In genomic region chr6:79188885-79189505, GRCh38 we compare ENCODE assay signal across 14 cellular contexts. TPM values are rescaled to one million over a fixed set of nuclear protein-coding genes. Genes with fewer than 3 reads are reported as not detected.
A peak's percentile ranks its signal among the peaks of the same experiment; 100 is the strongest.
DNase-seq lines count a peak whose midpoint lies in the region; ATAC-seq, FAIRE-seq and TF ChIP-seq lines count a peak whose summit lies in the region.
"Had no signal": no experiment of that assay in that cellular context is flagged by ENCODE, and none has a peak within 500 bp of the region (broad histone marks: within the 10 kb centered on the region; RNA-seq: fewer than 3 reads in every experiment).

No MANE protein-coding gene starts in this region.

- no peaks in the 10 kb centered on the region for H3K4me1 ChIP-seq in keratinocyte (ENCODE audit: control insufficient read depth, extremely low read depth, insufficient read depth, low read length)

- peaks cover 2% of the 10 kb centered on the region; the same call in 1 of the 2 replicates for H3K9me3 ChIP-seq in MG63
- H3K9me3 ChIP-seq in keratinocyte (ENCODE audit: control insufficient read depth, low read depth, low read length), result peaks cover 4% of the 10 kb centered on the region
- H3K9me3 ChIP-seq: SK-N-SH had no signal

- H3K27me3 ChIP-seq in MG63, result no peaks in the 10 kb centered on the region
- no peaks in the 10 kb centered on the region for H3K27me3 ChIP-seq in keratinocyte (ENCODE audit: control insufficient read depth, extremely low read depth, insufficient read depth, low read length)

- H2AFZ ChIP-seq in keratinocyte (ENCODE audit: control insufficient read depth, low read length), result no peak overlapping the region

- no peaks in the 10 kb centered on the region for H3K36me3 ChIP-seq in MG63
- no peaks in the 10 kb centered on the region for H3K36me3 ChIP-seq in keratinocyte (ENCODE audit: control insufficient read depth in 2 of 2, extremely low read depth in 1 of 2, insufficient read depth in 2 of 2, low read length in 2 of 2)

- no peaks in the 10 kb centered on the region for H3K79me2 ChIP-seq in keratinocyte (ENCODE audit: control insufficient read depth, insufficient read depth, low read length)

- FAIRE-seq in keratinocyte (lab: Jason Lieb, UNC), result peak; percentile 20
- FAIRE-seq: D721Med had no signal

- no peaks in the 10 kb centered on the region for H4K20me1 ChIP-seq in keratinocyte (ENCODE audit: control insufficient read depth, extremely low read depth, insufficient read depth, low read length)

- no peak for TF ChIP-seq CTCF in keratinocyte (optimal IDR thresholded peaks at IDR 0.05 in 1 of 3, IDR thresholded peaks at IDR 0.05 in 1 of 3, conservative IDR thresholded peaks at IDR 0.05 in 1 of 3; ENCODE audit: extremely low read depth in 1 of 3, insufficient read depth in 2 of 3, low read length in 3 of 3)

- H3K9ac ChIP-seq in keratinocyte (ENCODE audit: control insufficient read depth, extremely low read depth, insufficient read depth, low read length), result no peak overlapping the region
- H3K9ac ChIP-seq: SK-N-SH had no signal

- H3K4me3 ChIP-seq in MG63 (no peak overlapping the region), keratinocyte (ENCODE audit: control insufficient read depth in 2 of 3, extremely low read depth in 1 of 3, insufficient read depth in 2 of 3, low read depth in 1 of 3, low read length in 3 of 3) (no peak overlapping the region)

- DNase-seq in MG63 (peak; percentile 74), cerebellar cortex (ENCODE audit: low spot score) (peak; percentile 25), keratinocyte (ENCODE audit: low read depth, low spot score) (no peak), superior temporal gyrus (ENCODE audit: extremely low spot score) (peak; percentile 38), mucosa of gallbladder (ENCODE audit: low spot score) (no peak), NCI-H2196 treated with DMSO at 0.1 percent for 48 hours (lab: John Stamatoyannopoulos, UW; ENCODE audit: unreplicated experiment) (no peak)
- DNase-seq: CD8-positive, alpha-beta T cell; H9; NCI-H1417; NCI-H1930; PC-3; SK-N-SH had no signal

- no peak for ATAC-seq in HG03095 (IDR thresholded peaks at IDR 0.05; ENCODE audit: unreplicated experiment)
- ATAC-seq: CD8-positive, alpha-beta T cell; PC-3 had no signal

- H3K9me1 ChIP-seq in keratinocyte (ENCODE audit: control insufficient read depth, extremely low read depth, insufficient read depth, low read length), result no peaks in the 10 kb centered on the region

- dilution Hi-C loops in keratinocyte (cut with MboI; ENCODE audit: extremely low pct_ligation_motif_present, low sequenced_read_pairs), result no loop called here

- H3K27ac ChIP-seq in keratinocyte (ENCODE audit: control insufficient read depth, insufficient read depth, low read length), result no peak overlapping the region

- no peak overlapping the region for H3K4me2 ChIP-seq in keratinocyte (ENCODE audit: control insufficient read depth, extremely low read depth, insufficient read depth, low read depth, low read length)
- H3K4me2 ChIP-seq: SK-N-SH had no signal

RNA-seq across cellular contexts. Expression of gene HMGN3, which starts 45.5 kb away (rescaled TPM):
- 40.3 and 50.2 TPM in 2 replicates for total RNA-seq in MG63 (2014; rRNA removed; shearing (Covaris generic); ENCODE audit: low replicate concordance)
- 41.1 to 78.6 TPM (median 51.0 TPM) in 3 replicates for polyA plus RNA-seq in keratinocyte
- 46.8 TPM for polyA plus RNA-seq in keratinocyte (2011; ENCODE audit: low read depth)
- polyA plus RNA-seq in keratinocyte (2011; cell fraction: cytosol; rRNA removed), result 35.6 and 46.5 TPM in 2 replicates
- polyA plus RNA-seq in keratinocyte (2011; cell fraction: nucleus; rRNA removed), result 23.3 and 54.2 TPM in 2 replicates
- polyA plus RNA-seq in keratinocyte (2012; ENCODE audit: low replicate concordance), result 33.8 and 51.5 TPM in 2 replicates
- polyA minus RNA-seq in keratinocyte, result 2.1 to 8.8 TPM (median 5.9 TPM) in 3 replicates
- 12.5 TPM for polyA minus RNA-seq in keratinocyte (2011; cell fraction: cytosol; rRNA and poly(A)+ RNA removed)
- polyA minus RNA-seq in keratinocyte (2011; cell fraction: nucleus; rRNA and poly(A)+ RNA removed), result 1.9 and 5.7 TPM in 2 replicates
- 76.4 TPM for total RNA-seq in mucosa of gallbladder

Comparison
In these comparisons a context has a peak if more than half of its experiments do, and no peak if none do; other contexts are left out.
1. DNase-seq: peak in MG63 (single experiment), cerebellar cortex (single experiment) and superior temporal gyrus (single experiment); none in keratinocyte (single experiment), mucosa of gallbladder (single experiment) and NCI-H2196 treated with DMSO at 0.1 percent for 48 hours (single experiment).